Comparison of ENCODE assay signal across 23 cellular contexts in the genomic region with DNA sequence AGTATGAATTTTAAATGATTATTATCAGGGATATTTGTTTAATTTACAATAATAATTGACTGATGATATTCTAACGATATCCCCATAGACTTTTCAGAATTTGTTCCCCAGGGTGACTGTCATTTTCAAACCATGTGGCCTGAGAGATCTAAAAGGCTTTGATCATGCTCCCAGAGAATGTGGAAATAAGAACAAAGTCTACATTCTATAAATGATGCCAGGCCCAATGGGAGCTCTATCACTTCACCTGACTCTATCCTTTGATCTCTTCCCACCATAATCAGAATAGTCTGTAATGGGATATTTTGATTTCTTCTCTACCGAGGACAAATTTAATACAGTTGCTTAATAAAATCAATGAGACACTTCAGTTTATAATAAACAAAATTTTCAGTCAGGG.
DNase-seq lines count a peak whose midpoint lies in the region; ATAC-seq and TF ChIP-seq lines count a peak whose summit lies in the region.
"Had no signal": no experiment of that assay in that cellular context is flagged by ENCODE, and none has a peak within 500 bp of the region (broad histone marks: within the 10 kb centered on the region; RNA-seq: fewer than 3 reads in every experiment).

No MANE protein-coding gene starts in this region.

- H3K27ac Mint-ChIP-seq in WTC11, result no peak overlapping the region
- H3K27ac Mint-ChIP-seq: CD14-positive monocyte; CD4-positive, alpha-beta memory T cell; CD4-positive, CD25-positive, alpha-beta regulatory T cell; CD8-positive, alpha-beta memory T cell had no signal

- ATAC-seq in WTC11 (no peak), right lobe of liver (peak; percentile 72 to 97 (median 84)), GM19397 (IDR thresholded peaks at IDR 0.05; ENCODE audit: unreplicated experiment) (no peak)
- ATAC-seq: GM12878 had no signal

- intact Hi-C loops in right lobe of liver (cut with DNase I), result no loop called here

- H3K4me1 ChIP-seq in right lobe of liver, result no peaks in the 10 kb centered on the region
- H3K4me1 ChIP-seq: BE2C, BLaER1 had no signal

- no peaks in the 10 kb centered on the region for H3K27me3 ChIP-seq in right lobe of liver
- H3K27me3 ChIP-seq: BE2C, BLaER1 had no signal

- H3K27ac ChIP-seq in right lobe of liver, result no peak overlapping the region
- H3K27ac ChIP-seq: BLaER1 had no signal

- H3K36me3 ChIP-seq in right lobe of liver, result no peaks in the 10 kb centered on the region
- H3K36me3 ChIP-seq: BE2C, BLaER1 had no signal

- H3K9me3 ChIP-seq in right lobe of liver, result peaks cover 0 to 11% (median 0%) of the 10 kb centered on the region in 4 donors
- H3K9me3 ChIP-seq: BE2C had no signal

- POLR2A ChIA-PET in WTC11 (lab: Charles Lee), result no interaction called here

- H3K9me3 Mint-ChIP-seq in WTC11, result peaks cover 62% of the 10 kb centered on the region

- H3K4me3 Mint-ChIP-seq in WTC11, result no peak overlapping the region
- H3K4me3 Mint-ChIP-seq: CD14-positive monocyte; CD4-positive, alpha-beta memory T cell; CD4-positive, CD25-positive, alpha-beta regulatory T cell; CD8-positive, alpha-beta memory T cell had no signal

- no peak for TF ChIP-seq POLR2A in right lobe of liver (IDR thresholded peaks at IDR 0.05)

- CTCF ChIA-PET in WTC11 (lab: Charles Lee), result no interaction called here

- 13% methylated on average over 2 of the region's 2 CpGs for WGBS in right lobe of liver (ENCODE audit: insufficient coverage, low coverage, low lambda C conversion rate, missing lambda C conversion rate)

- peaks cover 36% of the 10 kb centered on the region for H3K36me3 Mint-ChIP-seq in WTC11
- H3K36me3 Mint-ChIP-seq: CD14-positive monocyte; CD4-positive, alpha-beta memory T cell; CD4-positive, CD25-positive, alpha-beta regulatory T cell; CD8-positive, alpha-beta memory T cell had no signal

- no peak overlapping the region for H3K4me3 ChIP-seq in right lobe of liver
- H3K4me3 ChIP-seq: BLaER1, GM12878 had no signal

- H3K27me3 Mint-ChIP-seq in WTC11 (ENCODE audit: low read depth), result no peaks in the 10 kb centered on the region
- H3K27me3 Mint-ChIP-seq: CD4-positive, alpha-beta memory T cell; CD4-positive, CD25-positive, alpha-beta regulatory T cell; CD8-positive, alpha-beta memory T cell had no signal

- DNase-seq in SW480 (ENCODE audit: low spot score), result peak; percentile 1
- DNase-seq in WTC11 (ENCODE audit: low spot score), result no peak
- no peak for DNase-seq in right lobe of liver
- DNase-seq in activated CD4-positive, alpha-beta T cell treated with anti-CD3 and anti-CD28 coated beads, Interleukin-2, amount 50 U/mL, for 48 hours, result no peak
- DNase-seq: 8988T; ACHN; BE2C; C1 segment of cervical spinal cord; CD4-positive, alpha-beta memory T cell; CD4-positive, CD25-positive, alpha-beta regulatory T cell; CD8-positive, alpha-beta memory T cell; COR-L47; DMS 273 treated with DMSO at 0.1 percent for 48 hours; DMS153; DMS53; DMS79; DND-41; EL; GDM1 had no signal

- peaks cover 4% of the 10 kb centered on the region for H3K4me1 Mint-ChIP-seq in WTC11
- H3K4me1 Mint-ChIP-seq: CD14-positive monocyte; CD4-positive, alpha-beta memory T cell; CD4-positive, CD25-positive, alpha-beta regulatory T cell; CD8-positive, alpha-beta memory T cell had no signal

- TF ChIP-seq CTCF in WTC11 (IDR thresholded peaks at IDR 0.05) (no peak), right lobe of liver (IDR thresholded peaks at IDR 0.05) (no peak)

TF ChIP-seq in WTC11, 78 proteins besides CTCF, POLR2A, EP300 and RAD21:
- TF ChIP-seq CBFB (CRISPR knock-in tag; IDR thresholded peaks at IDR 0.05; ENCODE audit: low read depth), result no peak
- TF ChIP-seq HMGA2 (CRISPR knock-in tag; IDR thresholded peaks at IDR 0.05), result peak; percentile 81; the same call in 1 of the 2 replicates

Comparison
In these comparisons a context has a peak if more than half of its experiments do, and no peak if none do; other contexts are left out.
1. ATAC-seq: peak in right lobe of liver (4 of 4); none in WTC11 (single experiment) and GM19397 (single experiment).